8 cellular contexts compared by ENCODE assay signal in genomic region chr2:172102159-172102857, GRCh38. TPM values are rescaled to one million over a fixed set of nuclear protein-coding genes. Genes with fewer than 3 reads are reported as not detected.
A peak's percentile ranks its signal among the peaks of the same experiment; 100 is the strongest.
DNase-seq lines count a peak whose midpoint lies in the region; ATAC-seq and TF ChIP-seq lines count a peak whose summit lies in the region.

No MANE protein-coding gene starts in this region.

- H3K27me3 Mint-ChIP-seq in memory B cell, result peaks cover 23% of the 10 kb centered on the region

- H3K4me2 ChIP-seq in DND-41 (ENCODE audit: insufficient read depth, low read length), result peak overlapping the region; percentile 96

- peak; percentile 70 for DNase-seq in DND-41
- DNase-seq in SIG-M5 treated with dmso at 0.1 percent for 504 hours (lab: John Stamatoyannopoulos, UW; ENCODE audit: unreplicated experiment), result peak; percentile 84
- DNase-seq in coronary artery (ENCODE audit: low spot score), result no peak
- DNase-seq in memory B cell (ENCODE audit: low spot score in 2 of 2), result peak in 1 of 2 donors; percentile 51
- no peak for DNase-seq in GM20000 (ENCODE audit: low spot score)
- DNase-seq in uterus, result no peak

- H2AFZ ChIP-seq in DND-41 (ENCODE audit: low read depth, low read length), result peak overlapping the region; percentile 59

- H3K27ac ChIP-seq in DND-41 (ENCODE audit: low read length) (no peak overlapping the region), coronary artery (peak overlapping the region in 1 of 2 donors; percentile 5), uterus (no peak overlapping the region)

- H3K4me3 Mint-ChIP-seq in memory B cell, result peak overlapping the region; percentile 66

- peak; percentile 73 for ATAC-seq in DND-41 (ENCODE audit: insufficient read depth, low read depth)
- peak; percentile 47 for ATAC-seq in GM19455 (IDR thresholded peaks at IDR 0.05; ENCODE audit: unreplicated experiment)
- ATAC-seq in HG03460 (IDR thresholded peaks at IDR 0.05; ENCODE audit: unreplicated experiment), result peak; percentile 24
- ATAC-seq in memory B cell (ENCODE audit: low read depth), result peak; percentile 37

- H3K4me3 ChIP-seq in DND-41 (ENCODE audit: low read depth in 1 of 2, low read length in 2 of 2) (peak overlapping the region; percentile 29 to 66; a peak in 3 of 4 replicates), coronary artery (peak overlapping the region; percentile 70), uterus (peak overlapping the region in 1 of 2 donors; percentile 33)

- peak overlapping the region; percentile 73 for H3K27ac Mint-ChIP-seq in memory B cell

- H3K27me3 ChIP-seq in DND-41 (ENCODE audit: insufficient read depth, low read length, poor library complexity), result peaks cover 17% of the 10 kb centered on the region
- peaks cover 84 to 93% of the 10 kb centered on the region in 2 donors for H3K27me3 ChIP-seq in uterus

- H3K9me3 Mint-ChIP-seq in memory B cell, result peaks cover 5% of the 10 kb centered on the region

- intact Hi-C loops in uterus (cut with DNase I; ENCODE audit: low total_unique reads), result no loop called here

- no peaks in the 10 kb centered on the region for H3K79me2 ChIP-seq in DND-41 (ENCODE audit: insufficient read depth, low read length)

- peak overlapping the region; percentile 36 for H3K9ac ChIP-seq in DND-41 (ENCODE audit: low read depth, low read length)

- H3K36me3 ChIP-seq in DND-41 (ENCODE audit: insufficient read depth, low read length) (no peaks in the 10 kb centered on the region), uterus (no peaks in the 10 kb centered on the region)

- TF ChIP-seq POLR2A in uterus (IDR thresholded peaks at IDR 0.05), result no peak

- 0 out of 2 replicates have a peak, but pooled peaks cover 5% of the 10 kb centered on the region for H4K20me1 ChIP-seq in DND-41 (ENCODE audit: insufficient read depth, low read length)

- TF ChIP-seq CTCF in DND-41 (IDR thresholded peaks at IDR 0.05; ENCODE audit: borderline replicate concordance, extremely low read depth, low read length, poor library complexity, severe bottlenecking) (no peak), coronary artery (IDR thresholded peaks at IDR 0.05) (no peak), GM20000 (IDR thresholded peaks at IDR 0.05; ENCODE audit: extremely low read depth, missing control alignments) (no peak), uterus (IDR thresholded peaks at IDR 0.05) (no peak)

- H3K9me3 ChIP-seq in DND-41 (ENCODE audit: insufficient read depth, low read length, severe bottlenecking) (no peaks in the 10 kb centered on the region), uterus (no peaks in the 10 kb centered on the region)

- H3K4me1 ChIP-seq in DND-41 (ENCODE audit: insufficient read depth, low read length) (peaks cover 28% of the 10 kb centered on the region), uterus (peaks cover 0 to 9% of the 10 kb centered on the region in 2 donors)

- peaks cover 13% of the 10 kb centered on the region for H3K4me1 Mint-ChIP-seq in memory B cell

- H3K36me3 Mint-ChIP-seq in memory B cell, result no peaks in the 10 kb centered on the region

RNA-seq across cellular contexts. Expression of gene DLX2, which starts 0.4 kb away (rescaled TPM):
- not detected for total RNA-seq in uterus

RNA-seq across cellular contexts. Expression of gene DLX1, which starts 17.0 kb away (rescaled TPM):
- total RNA-seq in uterus, result under 1 TPM in 1 of 4 donors, not detected in 3; 0.14 TPM

Comparison
In these comparisons a context has a peak if more than half of its experiments do, and no peak if none do; other contexts are left out.
1. DNase-seq: peak in DND-41 (single experiment) and SIG-M5 treated with dmso at 0.1 percent for 504 hours (single experiment); none in coronary artery (single experiment), GM20000 (single experiment) and uterus (0 of 2).
2. Peak in every context shown above with its lines, with median percentiles within 50 percentile points of each other: ATAC-seq.